ENCODE assay signal across 8 cellular contexts in genomic region chr1:162069334-162070093, GRCh38. TPM values are rescaled to one million over a fixed set of nuclear protein-coding genes. Genes with fewer than 3 reads are reported as not detected.
A peak's percentile ranks its signal among the peaks of the same experiment; 100 is the strongest.
DNase-seq lines count a peak whose midpoint lies in the region; ATAC-seq and TF ChIP-seq lines count a peak whose summit lies in the region.

Gene NOS1AP, plus strand, starts transcription at chr1:162069691. Its CDS starts 487 bp downstream, at chr1:162070178.

- no peaks in the 10 kb centered on the region for H3K36me3 ChIP-seq in right lobe of liver

- no peaks in the 10 kb centered on the region for H3K27me3 ChIP-seq in right lobe of liver

- peak within 1 kb of the TSS; percentile 73 to 83 (median 74) for H3K4me3 ChIP-seq in right lobe of liver

- ATAC-seq in GM18868 (IDR thresholded peaks at IDR 0.05; ENCODE audit: unreplicated experiment): peak; percentile 99
- peak; percentile 94 for ATAC-seq in HG03097 (IDR thresholded peaks at IDR 0.05; ENCODE audit: low FRiP score, unreplicated experiment)
- ATAC-seq in right lobe of liver: peak; percentile 94 to 98 (median 96)

- peak in 1 of 4 donors; percentile 8 for TF ChIP-seq CTCF in right lobe of liver (IDR thresholded peaks at IDR 0.05)

- intact Hi-C loops in right lobe of liver (cut with DNase I): loop anchor here in 1 of 2 donors (10.0 kb wide), 1 partner anchor 55 kb away; no protein-coding TSS in a partner anchor

- 0% methylated on average over 9 of the region's 95 CpGs for WGBS in right lobe of liver (ENCODE audit: insufficient coverage, low coverage, low lambda C conversion rate, missing lambda C conversion rate)

- TF ChIP-seq POLR2A in right lobe of liver (IDR thresholded peaks at IDR 0.05): peak; percentile 91

- DNase-seq in ACHN: peak; percentile 77
- DNase-seq in NCI-H2196 treated with DMSO at 0.1 percent for 48 hours (lab: John Stamatoyannopoulos, UW; ENCODE audit: unreplicated experiment): peak; percentile 77
- DNase-seq in activated CD4-positive, alpha-beta T cell treated with anti-CD3 and anti-CD28 coated beads for 4 hours: peak; percentile 76
- peak; percentile 92 to 95 (median 93) for DNase-seq in right lobe of liver
- DNase-seq in stimulated activated CD4-positive, alpha-beta T cell treated with anti-CD3 and anti-CD28 coated beads, Interleukin-4, amount 100 ng/mL, for 24 hours: peak; percentile 76

- H3K9me3 ChIP-seq in right lobe of liver: no peaks in the 10 kb centered on the region

- in situ Hi-C loops in ACHN (cut with HindIII; ENCODE audit: low pct_ligation_motif_present, low pct_unique_long_range_greater_than_20kb, low sequenced_read_pairs): no loop called here

- peaks cover 0 to 31% (median 0%) of the 10 kb centered on the region in 4 donors for H3K4me1 ChIP-seq in right lobe of liver

- H3K27ac ChIP-seq in cingulate gyrus (ENCODE audit: low read depth, low read length) (peak within 1 kb of the TSS; percentile 29), right lobe of liver (peak within 1 kb of the TSS; percentile 69 to 85 (median 81))

RNA-seq across cellular contexts. Expression of gene NOS1AP, which starts in this region (rescaled TPM):
- 10 to 100 TPM in 3 of 6 experiments, 1 to 10 TPM in 3; 4.7 to 24.8 (median 11.6) TPM for total RNA-seq in right lobe of liver

Comparison
In these comparisons a context has a peak if more than half of its experiments do, and no peak if none do; other contexts are left out.
1. Peak in every context shown above with its lines: DNase-seq, ATAC-seq, H3K4me3 ChIP-seq and H3K27ac ChIP-seq.